ENCODE assay signal across 8 cellular contexts in genomic region chr9:16870606-16871357, GRCh38. TPM values are rescaled to one million over a fixed set of nuclear protein-coding genes. Genes with fewer than 3 reads are reported as not detected.
DNase-seq lines count a peak whose midpoint lies in the region; ATAC-seq and TF ChIP-seq lines count a peak whose summit lies in the region.

BNC2 (minus strand) TSS chr9:16870670; CDS start chr9:16870648, 22 bp downstream.

- H3K9me3 ChIP-seq in HEK293 (ENCODE audit: control insufficient read depth, insufficient read depth, low read depth, low read length) = no peaks in the 10 kb centered on the region
- no peaks in the 10 kb centered on the region for H3K9me3 ChIP-seq in neural progenitor cell (ENCODE audit: low read depth)

- peaks cover 13% of the 10 kb centered on the region for H3K4me1 ChIP-seq in HEK293 (ENCODE audit: control insufficient read depth, insufficient read depth, low read length)
- no peaks in the 10 kb centered on the region for H3K4me1 ChIP-seq in neural progenitor cell

- H3K4me3 ChIP-seq in HEK293 (ENCODE audit: low read depth, low read length) (peak within 1 kb of the TSS; percentile 90), WI38 (ENCODE audit: low read depth, low read length) (peak within 1 kb of the TSS; percentile 83), neural progenitor cell (peak within 1 kb of the TSS; percentile 88)

- H3K36me3 ChIP-seq in HEK293 (ENCODE audit: control insufficient read depth in 2 of 2, insufficient read depth in 1 of 2, low read length in 2 of 2) (no peaks in the 10 kb centered on the region), neural progenitor cell (no peaks in the 10 kb centered on the region)

- peaks cover 5% of the 10 kb centered on the region for H4K20me1 ChIP-seq in neural progenitor cell (ENCODE audit: low read depth)

- H3K27ac Mint-ChIP-seq in neural progenitor cell = peak within 1 kb of the TSS; percentile 90

- H3K27me3 Mint-ChIP-seq in neural progenitor cell (ENCODE audit: insufficient read depth, low read depth) = peaks cover 21% of the 10 kb centered on the region

- peaks cover 20% of the 10 kb centered on the region for H3F3A ChIP-seq in neural progenitor cell (ENCODE audit: low read depth)

- POLR2A ChIA-PET in HEK293 (lab: Yijun Ruan, JAX) = interaction anchor here (0.6 to 0.9 kb wide), 4 partner anchors 10 to 566 kb away, joined by 3 to 4 read pairs (median 4); no protein-coding TSS in a partner anchor

- H3K4me1 Mint-ChIP-seq in neural progenitor cell = peaks cover 34% of the 10 kb centered on the region

- DNase-seq in AG20443 (ENCODE audit: low spot score) = peak; percentile 80
- DNase-seq in globus pallidus (ENCODE audit: low spot score) = peak; percentile 27
- peak; percentile 84 for DNase-seq in neural progenitor cell (ENCODE audit: low spot score)
- no peak for DNase-seq in NOMO-1 treated with DMSO at 0.1 percent for 48 hours (lab: John Stamatoyannopoulos, UW; ENCODE audit: unreplicated experiment)
- DNase-seq in DMS114 treated with DMSO at 0.1 percent for 48 hours (lab: John Stamatoyannopoulos, UW; ENCODE audit: unreplicated experiment) = no peak

- CTCF ChIA-PET in HEK293 (lab: Yijun Ruan, JAX) = interaction anchor here (0.7 kb wide), 2 partner anchors 10 to 20 kb away, joined by 3 to 4 read pairs; no protein-coding TSS in a partner anchor

- peaks cover 65% of the 10 kb centered on the region for H3K27me3 ChIP-seq in neural progenitor cell

- no peak for TF ChIP-seq CTCF in HEK293 (tag by site-specific recombination; IDR thresholded peaks at IDR 0.05)
- no peak for TF ChIP-seq CTCF in WI38 (IDR thresholded peaks at IDR 0.05; ENCODE audit: low read depth, low read length)
- TF ChIP-seq CTCF in neural progenitor cell (IDR thresholded peaks at IDR 0.05) = peak; percentile 19

- H3K27ac ChIP-seq in HEK293 (ENCODE audit: extremely low read depth, low read depth, low read length) = peak within 1 kb of the TSS; percentile 85
- H3K27ac ChIP-seq in neural progenitor cell = no peak within 1 kb of the TSS

- H3K9me3 Mint-ChIP-seq in neural progenitor cell = peaks cover under 1% of the 10 kb centered on the region

- H3K4me3 Mint-ChIP-seq in neural progenitor cell = peak within 1 kb of the TSS; percentile 99

- no peak within 1 kb of the TSS for H3K9ac ChIP-seq in neural progenitor cell

- peak within 1 kb of the TSS; percentile 99 for H2AFZ ChIP-seq in neural progenitor cell (replicated peaks)

- H3K36me3 Mint-ChIP-seq in neural progenitor cell = no peaks in the 10 kb centered on the region

- no peaks in the 10 kb centered on the region for H3K79me2 ChIP-seq in neural progenitor cell (ENCODE audit: low read depth)

- no peak for ATAC-seq in HG02884 (IDR thresholded peaks at IDR 0.05; ENCODE audit: unreplicated experiment)

- H3K4me2 ChIP-seq in neural progenitor cell = peak within 1 kb of the TSS; percentile 96

TF ChIP-seq in HEK293, 187 proteins besides CTCF, POLR2A, EP300 and RAD21 (continues in another document):
- TF ChIP-seq ZNF610 (tag by site-specific recombination; IDR thresholded peaks at IDR 0.05; ENCODE audit: borderline replicate concordance) (no peak), ZNF335 (tag by site-specific recombination; conservative IDR thresholded peaks at IDR 0.05) (peak; percentile 19), ZIC2 (tag by site-specific recombination; IDR thresholded peaks at IDR 0.05) (no peak), ZNF843 (tag by site-specific recombination; IDR thresholded peaks at IDR 0.05) (no peak), HOXC10 (CRISPR knock-in tag; IDR thresholded peaks at IDR 0.05) (no peak), ZNF701 (tag by site-specific recombination; IDR thresholded peaks at IDR 0.05) (no peak), MYNN (tag by site-specific recombination; IDR thresholded peaks at IDR 0.05; ENCODE audit: borderline replicate concordance) (peak; percentile 95), ZNF398 (tag by site-specific recombination; IDR thresholded peaks at IDR 0.05) (peak; percentile 85), ZNF561 (tag by site-specific recombination; IDR thresholded peaks at IDR 0.05; ENCODE audit: borderline replicate concordance) (0 out of 2 replicates have a peak, but pooled peaks have one; percentile 6), EGR2 (tag by site-specific recombination; IDR thresholded peaks at IDR 0.05; ENCODE audit: low read depth) (peak; percentile 35; the same call in 1 of the 2 replicates), ZNF133 (tag by site-specific recombination; IDR thresholded peaks at IDR 0.05) (no peak), MZF1 (tag by site-specific recombination; IDR thresholded peaks at IDR 0.05; ENCODE audit: borderline replicate concordance) (no peak), ZFHX2 (tag by site-specific recombination; conservative IDR thresholded peaks at IDR 0.05) (peak; percentile 80), ZBTB8A (tag by site-specific recombination; IDR thresholded peaks at IDR 0.05) (peak; percentile 7), PRDM10 (tag by site-specific recombination; IDR thresholded peaks at IDR 0.05) (peak; percentile 69), ZFP69B (tag by site-specific recombination; IDR thresholded peaks at IDR 0.05) (no peak)
- TF ChIP-seq, protein P1, sequence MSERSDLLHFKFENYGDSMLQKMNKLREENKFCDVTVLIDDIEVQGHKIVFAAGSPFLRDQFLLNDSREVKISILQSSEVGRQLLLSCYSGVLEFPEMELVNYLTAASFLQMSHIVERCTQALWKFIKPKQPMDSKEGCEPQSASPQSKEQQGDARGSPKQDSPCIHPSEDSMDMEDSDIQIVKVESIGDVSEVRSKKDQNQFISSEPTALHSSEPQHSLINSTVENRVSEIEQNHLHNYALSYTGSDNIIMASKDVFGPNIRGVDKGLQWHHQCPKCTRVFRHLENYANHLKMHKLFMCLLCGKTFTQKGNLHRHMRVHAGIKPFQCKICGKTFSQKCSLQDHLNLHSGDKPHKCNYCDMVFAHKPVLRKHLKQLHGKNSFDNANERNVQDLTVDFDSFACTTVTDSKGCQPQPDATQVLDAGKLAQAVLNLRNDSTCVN (tag by site-specific recombination; optimal IDR thresholded peaks at IDR 0.05) = peak; percentile 86
- TF ChIP-seq, protein P2, sequence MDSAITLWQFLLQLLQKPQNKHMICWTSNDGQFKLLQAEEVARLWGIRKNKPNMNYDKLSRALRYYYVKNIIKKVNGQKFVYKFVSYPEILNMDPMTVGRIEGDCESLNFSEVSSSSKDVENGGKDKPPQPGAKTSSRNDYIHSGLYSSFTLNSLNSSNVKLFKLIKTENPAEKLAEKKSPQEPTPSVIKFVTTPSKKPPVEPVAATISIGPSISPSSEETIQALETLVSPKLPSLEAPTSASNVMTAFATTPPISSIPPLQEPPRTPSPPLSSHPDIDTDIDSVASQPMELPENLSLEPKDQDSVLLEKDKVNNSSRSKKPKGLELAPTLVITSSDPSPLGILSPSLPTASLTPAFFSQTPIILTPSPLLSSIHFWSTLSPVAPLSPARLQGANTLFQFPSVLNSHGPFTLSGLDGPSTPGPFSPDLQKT (IDR thresholded peaks at IDR 0.05; ENCODE audit: borderline replicate concordance, low read depth, low read length) = no peak

RNA-seq across cellular contexts. Expression of gene BNC2, which starts in this region (rescaled TPM):
- 1.2 and 2.4 TPM in 2 replicates for total RNA-seq in neural progenitor cell (ENCODE audit: low replicate concordance)

Comparison
In these comparisons a context has a peak if more than half of its experiments do, and no peak if none do; other contexts are left out.
1. DNase-seq: peak in AG20443 (single experiment), globus pallidus (single experiment) and neural progenitor cell (single experiment); none in NOMO-1 treated with DMSO at 0.1 percent for 48 hours (single experiment) and DMS114 treated with DMSO at 0.1 percent for 48 hours (single experiment).
2. Peak in every context shown above with its lines, with median percentiles within 50 percentile points of each other: H3K4me3 ChIP-seq.